Comparison of ENCODE assay signal across 35 cellular contexts in the genomic region with DNA sequence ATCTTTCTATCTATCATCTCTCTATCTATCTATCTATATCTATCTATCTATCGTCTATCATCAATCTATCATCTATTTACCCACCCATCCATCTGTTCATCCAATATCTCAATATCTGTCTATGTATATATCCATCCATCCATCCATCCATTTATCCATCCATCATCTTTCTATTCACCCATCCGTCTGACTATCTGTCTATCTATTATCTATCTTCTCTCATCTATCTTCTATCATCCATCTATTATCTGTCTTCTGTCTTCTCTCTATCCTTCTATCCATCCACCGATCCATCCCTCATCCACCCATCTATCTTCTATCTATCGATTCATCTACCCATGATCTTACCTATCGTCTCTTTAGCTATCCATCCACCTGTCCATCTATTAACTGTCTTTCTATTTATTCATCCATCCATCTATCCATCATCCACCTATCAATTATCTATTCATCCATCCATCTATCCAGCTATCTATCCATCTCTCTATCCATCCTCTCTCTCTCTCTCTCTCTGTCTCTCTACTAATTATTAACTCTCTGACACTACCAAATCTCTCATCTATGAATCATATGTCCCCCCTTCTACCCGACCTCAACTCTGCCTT.
"Had no signal": no experiment of that assay in that cellular context is flagged by ENCODE, and none has a peak within 500 bp of the region (broad histone marks: within the 10 kb centered on the region; RNA-seq: fewer than 3 reads in every experiment).

No MANE protein-coding gene starts in this region.

- DNase-seq: Karpas-422, Kasumi-1, MG63, MM.1S, MV-4-11, NCI-H1048, NCI-H1092, NCI-H1105, NCI-H1105 treated with DMSO at 0.1 percent for 48 hours, NCI-H1417, NCI-H1417 treated with DMSO at 0.1 percent for 48 hours, NCI-H1436, NCI-H1436 treated with DMSO at 0.1 percent for 48 hours, NCI-H146, NCI-H1694, NCI-H1694 treated with DMSO at 0.1 percent for 48 hours, NCI-H187, NCI-H187 treated with DMSO at 0.1 percent for 48 hours, NCI-H1930, NCI-H2029, NCI-H2029 treated with DMSO at 0.1 percent for 48 hours, NCI-H2081, NCI-H2081 treated with DMSO at 0.1 percent for 48 hours, NCI-H2107, NCI-H2171, NCI-H2171 treated with DMSO at 0.1 percent for 48 hours, NCI-H2227 treated with DMSO at 0.1 percent for 48 hours, NCI-H226, NCI-H345, NCI-H446, NCI-H446 treated with DMSO at 0.1 percent for 48 hours, NCI-H510A, NCI-H510A treated with DMSO at 0.1 percent for 48 hours, NCI-H524, NCI-H524 treated with DMSO at 0.1 percent for 48 hours had no signal

- H3K4me3 ChIP-seq: MG63 had no signal

- H3K36me3 ChIP-seq: MG63 had no signal

- H3K9me3 ChIP-seq: MG63 had no signal
